Comparison of ENCODE assay signal across 1 cellular context in genomic region chr9:128688501-128689292, GRCh38.
A peak's percentile ranks its signal among the peaks of the same experiment; 100 is the strongest.
TF ChIP-seq lines count a peak whose summit lies in the region.

TSS of gene SET (plus strand) at chr9:128689222. CDS start at chr9:128689583, 361 bp downstream.

TF ChIP-seq in K562, 482 proteins besides CTCF, POLR2A, EP300 and RAD21 (continued from another document):
- 0 out of 2 replicates have a peak, but pooled peaks have one; percentile 36 for TF ChIP-seq ZNF23 (CRISPR knock-in tag; IDR thresholded peaks at IDR 0.05)
- TF ChIP-seq C11orf30 (IDR thresholded peaks at IDR 0.05; ENCODE audit: low read depth), result no peak
- TF ChIP-seq MLX (CRISPR knock-in tag; conservative IDR thresholded peaks at IDR 0.05), result peak in 1 of 2 experiments; percentile 58; a peak in 1 of 4 replicates
- TF ChIP-seq TFE3 (CRISPR knock-in tag; IDR thresholded peaks at IDR 0.05), result peak; percentile 94
- no peak for TF ChIP-seq PHTF2 (CRISPR knock-in tag; IDR thresholded peaks at IDR 0.05)
- TF ChIP-seq ARID1B (IDR thresholded peaks at IDR 0.05), result 0 out of 2 replicates have a peak, but pooled peaks have one; percentile 33
- TF ChIP-seq ZNF644 (tag; IDR thresholded peaks at IDR 0.05; ENCODE audit: low read depth), result no peak
- peak; percentile 54 for TF ChIP-seq PHF20 (IDR thresholded peaks at IDR 0.05; ENCODE audit: partially characterized antibody)
- TF ChIP-seq GTF2E2 (tag; IDR thresholded peaks at IDR 0.05), result no peak
- no peak for TF ChIP-seq ATF2 (CRISPR knock-in tag; IDR thresholded peaks at IDR 0.05)
- peak; percentile 75 for TF ChIP-seq ATF7 (IDR thresholded peaks at IDR 0.05)
- peak; percentile 51; the same call in 1 of the 2 replicates for TF ChIP-seq CBFA2T2 (conservative IDR thresholded peaks at IDR 0.05)
- TF ChIP-seq, protein P1, sequence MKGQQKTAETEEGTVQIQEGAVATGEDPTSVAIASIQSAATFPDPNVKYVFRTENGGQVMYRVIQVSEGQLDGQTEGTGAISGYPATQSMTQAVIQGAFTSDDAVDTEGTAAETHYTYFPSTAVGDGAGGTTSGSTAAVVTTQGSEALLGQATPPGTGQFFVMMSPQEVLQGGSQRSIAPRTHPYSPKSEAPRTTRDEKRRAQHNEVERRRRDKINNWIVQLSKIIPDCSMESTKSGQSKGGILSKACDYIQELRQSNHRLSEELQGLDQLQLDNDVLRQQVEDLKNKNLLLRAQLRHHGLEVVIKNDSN (CRISPR knock-in tag; IDR thresholded peaks at IDR 0.05), result peak; percentile 86
- TF ChIP-seq SUPT5H (IDR thresholded peaks at IDR 0.05), result peak; percentile 66
- peak; percentile 38 for TF ChIP-seq CBX1 (IDR thresholded peaks at IDR 0.05; ENCODE audit: low read depth)
- no peak for TF ChIP-seq ATF1 (CRISPR knock-in tag; IDR thresholded peaks at IDR 0.05)
- peak; percentile 84 for TF ChIP-seq ATF1 (tag; IDR thresholded peaks at IDR 0.05)
- TF ChIP-seq IRF1 (CRISPR knock-in tag; IDR thresholded peaks at IDR 0.05; ENCODE audit: borderline replicate concordance), result 0 out of 2 replicates have a peak, but pooled peaks have one; percentile 66
